ENCODE assay signal across 39 cellular contexts in genomic region chrX:117059848-117060247, GRCh38.
"Had no signal": no experiment of that assay in that cellular context is flagged by ENCODE, and none has a peak within 500 bp of the region (broad histone marks: within the 10 kb centered on the region; RNA-seq: fewer than 3 reads in every experiment).

No MANE protein-coding gene starts in this region.

- ATAC-seq: activated naive CD4-positive, alpha-beta T cell treated with anti-CD3 and anti-CD28 coated beads, Interleukin-2, amount 50 U/mL, for 72 hours; activated naive CD8-positive, alpha-beta T cell treated with anti-CD3 and anti-CD28 coated beads, Interleukin-2, amount 50 U/mL, for 24 hours; activated T-cell treated with anti-CD3 and anti-CD28 coated beads, Interleukin-2, amount 50 U/mL, for 4 hours; activated T-cell treated with anti-CD3 and anti-CD28 coated beads, Interleukin-2, amount 50 U/mL, for 72 hours; activated T-helper 17 cell treated with anti-CD3 and anti-CD28 coated beads, Interleukin-2, amount 50 U/mL, for 72 hours; body of pancreas had no signal

- H3K4me1 Mint-ChIP-seq: activated naive CD4-positive, alpha-beta T cell treated with anti-CD3 and anti-CD28 coated beads, Interleukin-2, amount 10 ng/mL, durations not matched to agents 7 days and 5 days; activated naive CD4-positive, alpha-beta T cell treated with anti-CD3 and anti-CD28 coated beads, Interleukin-2, amount 50 U/mL, for 24 hours; activated naive CD8-positive, alpha-beta T cell treated with anti-CD3 and anti-CD28 coated beads for 36 hours; activated naive CD8-positive, alpha-beta T cell treated with anti-CD3 and anti-CD28 coated beads, Interleukin-2, amount 10 ng/mL, durations not matched to agents 7 days and 5 days; activated naive CD8-positive, alpha-beta T cell treated with anti-CD3 and anti-CD28 coated beads, Interleukin-2, amount 50 U/mL, for 24 hours; activated T-helper 17 cell treated with anti-CD3 and anti-CD28 coated beads, Interleukin-2, amount 50 U/mL, for 72 hours; brain; central memory CD8-positive, alpha-beta T cell had no signal

- H3K4me3 ChIP-seq: adrenal gland, ascending aorta, body of pancreas, breast epithelium, cardiac muscle cell had no signal

- H3K27ac ChIP-seq: adrenal gland, ascending aorta, body of pancreas, brain microvascular endothelial cell, breast epithelium, cardiac muscle cell had no signal

- H3K4me3 Mint-ChIP-seq: activated naive CD4-positive, alpha-beta T cell treated with anti-CD3 and anti-CD28 coated beads for 36 hours; activated naive CD4-positive, alpha-beta T cell treated with anti-CD3 and anti-CD28 coated beads, Interleukin-2, amount 10 ng/mL, durations not matched to agents 7 days and 5 days; activated naive CD4-positive, alpha-beta T cell treated with anti-CD3 and anti-CD28 coated beads, Interleukin-2, amount 50 U/mL, for 24 hours; activated naive CD8-positive, alpha-beta T cell; activated naive CD8-positive, alpha-beta T cell treated with anti-CD3 and anti-CD28 coated beads for 36 hours; activated naive CD8-positive, alpha-beta T cell treated with anti-CD3 and anti-CD28 coated beads, Interleukin-2, amount 10 ng/mL, durations not matched to agents 7 days and 5 days; activated naive CD8-positive, alpha-beta T cell treated with anti-CD3 and anti-CD28 coated beads, Interleukin-2, amount 50 U/mL, for 24 hours; activated T-cell treated with anti-CD3 and anti-CD28 coated beads, Interleukin-2, amount 50 U/mL, for 24 hours; activated T-cell treated with anti-CD3 and anti-CD28 coated beads, Interleukin-2, amount 50 U/mL, for 4 hours; activated T-cell treated with anti-CD3 and anti-CD28 coated beads, Interleukin-2, amount 50 U/mL, for 72 hours; activated T-helper 1 cell treated with anti-CD3 and anti-CD28 coated beads, Interleukin-12 subunit alpha, Interleukin-12 subunit beta, Interleukin-2, Interleukin-4 antibody, amounts not matched to agents 30 ng/mL and 10 ng/mL and 1 ng/mL, durations not matched to agents 14 hours and 24 hours and 36 hours; activated T-helper 17 cell treated with anti-CD3 and anti-CD28 coated beads, Interleukin-2, amount 50 U/mL, for 72 hours; brain; central memory CD8-positive, alpha-beta T cell had no signal

- FAIRE-seq: astrocyte, bronchial epithelial cell, colon had no signal

- H3K27me3 ChIP-seq: adrenal gland, ascending aorta, body of pancreas, brain microvascular endothelial cell, cardiac muscle cell had no signal

- H3K36me3 Mint-ChIP-seq: activated naive CD4-positive, alpha-beta T cell treated with anti-CD3 and anti-CD28 coated beads, Interleukin-2, amount 10 ng/mL, durations not matched to agents 7 days and 5 days; activated naive CD4-positive, alpha-beta T cell treated with anti-CD3 and anti-CD28 coated beads, Interleukin-2, amount 50 U/mL, for 24 hours; activated naive CD4-positive, alpha-beta T cell treated with anti-CD3 and anti-CD28 coated beads, Interleukin-2, amount 50 U/mL, for 72 hours; activated naive CD8-positive, alpha-beta T cell; activated naive CD8-positive, alpha-beta T cell treated with anti-CD3 and anti-CD28 coated beads for 36 hours; activated naive CD8-positive, alpha-beta T cell treated with anti-CD3 and anti-CD28 coated beads, Interleukin-2, amount 10 ng/mL, durations not matched to agents 7 days and 5 days; brain had no signal

- H3K9me3 Mint-ChIP-seq: activated naive CD4-positive, alpha-beta T cell treated with anti-CD3 and anti-CD28 coated beads for 36 hours; activated naive CD4-positive, alpha-beta T cell treated with anti-CD3 and anti-CD28 coated beads, Interleukin-2, amount 10 ng/mL, durations not matched to agents 7 days and 5 days; activated naive CD4-positive, alpha-beta T cell treated with anti-CD3 and anti-CD28 coated beads, Interleukin-2, amount 50 U/mL, for 24 hours; activated naive CD8-positive, alpha-beta T cell treated with anti-CD3 and anti-CD28 coated beads for 36 hours; activated naive CD8-positive, alpha-beta T cell treated with anti-CD3 and anti-CD28 coated beads, Interleukin-2, amount 10 ng/mL, durations not matched to agents 7 days and 5 days; activated naive CD8-positive, alpha-beta T cell treated with anti-CD3 and anti-CD28 coated beads, Interleukin-2, amount 50 U/mL, for 24 hours; activated T-cell treated with anti-CD3 and anti-CD28 coated beads, Interleukin-2, amount 50 U/mL, for 24 hours; activated T-cell treated with anti-CD3 and anti-CD28 coated beads, Interleukin-2, amount 50 U/mL, for 72 hours; activated T-helper 1 cell treated with anti-CD3 and anti-CD28 coated beads, Interleukin-12 subunit alpha, Interleukin-12 subunit beta, Interleukin-2, Interleukin-4 antibody, amounts not matched to agents 30 ng/mL and 10 ng/mL and 1 ng/mL, durations not matched to agents 14 hours and 24 hours and 36 hours; activated T-helper 17 cell treated with anti-CD3 and anti-CD28 coated beads, Interleukin-2, amount 50 U/mL, for 72 hours; brain had no signal

- H3K27me3 Mint-ChIP-seq: activated naive CD4-positive, alpha-beta T cell treated with anti-CD3 and anti-CD28 coated beads, Interleukin-2, amount 10 ng/mL, durations not matched to agents 7 days and 5 days; activated naive CD4-positive, alpha-beta T cell treated with anti-CD3 and anti-CD28 coated beads, Interleukin-2, amount 50 U/mL, for 24 hours; activated naive CD8-positive, alpha-beta T cell; activated naive CD8-positive, alpha-beta T cell treated with anti-CD3 and anti-CD28 coated beads for 36 hours; activated naive CD8-positive, alpha-beta T cell treated with anti-CD3 and anti-CD28 coated beads, Interleukin-2, amount 10 ng/mL, durations not matched to agents 7 days and 5 days; activated naive CD8-positive, alpha-beta T cell treated with anti-CD3 and anti-CD28 coated beads, Interleukin-2, amount 50 U/mL, for 24 hours; activated T-helper 17 cell treated with anti-CD3 and anti-CD28 coated beads, Interleukin-2, amount 50 U/mL, for 72 hours; central memory CD8-positive, alpha-beta T cell had no signal

- H3K4me1 ChIP-seq: adrenal gland, ascending aorta, body of pancreas, breast epithelium had no signal

- H3K9me3 ChIP-seq: adrenal gland, ascending aorta, body of pancreas had no signal

- H3K27ac Mint-ChIP-seq: activated naive CD4-positive, alpha-beta T cell treated with anti-CD3 and anti-CD28 coated beads for 36 hours; activated naive CD4-positive, alpha-beta T cell treated with anti-CD3 and anti-CD28 coated beads, Interleukin-2, amount 10 ng/mL, durations not matched to agents 7 days and 5 days; activated naive CD4-positive, alpha-beta T cell treated with anti-CD3 and anti-CD28 coated beads, Interleukin-2, amount 50 U/mL, for 24 hours; activated naive CD4-positive, alpha-beta T cell treated with anti-CD3 and anti-CD28 coated beads, Interleukin-2, amount 50 U/mL, for 72 hours; activated naive CD8-positive, alpha-beta T cell; activated naive CD8-positive, alpha-beta T cell treated with anti-CD3 and anti-CD28 coated beads for 36 hours; activated naive CD8-positive, alpha-beta T cell treated with anti-CD3 and anti-CD28 coated beads, Interleukin-2, amount 10 ng/mL, durations not matched to agents 7 days and 5 days; activated naive CD8-positive, alpha-beta T cell treated with anti-CD3 and anti-CD28 coated beads, Interleukin-2, amount 50 U/mL, for 24 hours; activated T-cell treated with anti-CD3 and anti-CD28 coated beads, Interleukin-2, amount 50 U/mL, for 24 hours; activated T-cell treated with anti-CD3 and anti-CD28 coated beads, Interleukin-2, amount 50 U/mL, for 72 hours; activated T-helper 1 cell treated with anti-CD3 and anti-CD28 coated beads, Interleukin-12 subunit alpha, Interleukin-12 subunit beta, Interleukin-2, Interleukin-4 antibody, amounts not matched to agents 30 ng/mL and 10 ng/mL and 1 ng/mL, durations not matched to agents 14 hours and 24 hours and 36 hours; activated T-helper 17 cell treated with anti-CD3 and anti-CD28 coated beads, Interleukin-2, amount 50 U/mL, for 72 hours; activated T-helper 2 cell treated with anti-CD3 and anti-CD28 coated beads, Interferon-gamma antibody, Interleukin-2, Interleukin-4, amounts not matched to agents 10 μg/mL and 5 μg/mL and 100 μg/mL, durations not matched to agents 14 hours and 24 hours and 36 hours; brain had no signal

- DNase-seq: activated effector memory CD4-positive, alpha-beta T cell treated with anti-CD3 and anti-CD28 coated beads, Interleukin-2, amount 50 U/mL, for 16 hours; activated effector memory CD4-positive, alpha-beta T cell treated with Interleukin-2 at 50 U/mL for 16 hours; activated gamma-delta T cell; activated gamma-delta T cell treated with Interleukin-2 at 50 U/mL for 16 hours; activated naive CD4-positive, alpha-beta T cell; activated naive CD4-positive, alpha-beta T cell treated with anti-CD3 and anti-CD28 coated beads for 36 hours; activated naive CD4-positive, alpha-beta T cell treated with anti-CD3 and anti-CD28 coated beads, Interleukin-2, amount 10 ng/mL, durations not matched to agents 7 days and 5 days; activated naive CD4-positive, alpha-beta T cell treated with Interleukin-2 at 50 U/mL for 16 hours; activated naive CD8-positive, alpha-beta T cell treated with anti-CD3 and anti-CD28 coated beads for 36 hours; activated naive CD8-positive, alpha-beta T cell treated with anti-CD3 and anti-CD28 coated beads, Interleukin-2, amount 10 ng/mL, durations not matched to agents 7 days and 5 days; activated naive CD8-positive, alpha-beta T cell treated with anti-CD3 and anti-CD28 coated beads, Interleukin-2, amount 50 U/mL, for 24 hours; activated T-cell treated with anti-CD3 and anti-CD28 coated beads, Interleukin-2, amount 50 U/mL, for 24 hours; activated T-cell treated with anti-CD3 and anti-CD28 coated beads, Interleukin-2, amount 50 U/mL, for 4 hours; activated T-cell treated with anti-CD3 and anti-CD28 coated beads, Interleukin-2, amount 50 U/mL, for 48 hours; activated T-cell treated with anti-CD3 and anti-CD28 coated beads, Interleukin-2, amount 50 U/mL, for 72 hours; adrenal gland; amniotic stem cell; amygdala; anterior cingulate cortex; aorta; body of pancreas; brain microvascular endothelial cell; caudate nucleus; central memory CD4-positive, alpha-beta T cell; cerebellar nuclear complex had no signal

- H3K36me3 ChIP-seq: adrenal gland, ascending aorta, brain microvascular endothelial cell, breast epithelium, cardiac muscle cell had no signal
